Comparison of ENCODE assay signal across 9 cellular contexts in genomic region chr17:29613856-29614255, GRCh38. TPM values are rescaled to one million over a fixed set of nuclear protein-coding genes. Genes with fewer than 3 reads are reported as not detected.
DNase-seq lines count a peak whose midpoint lies in the region; ATAC-seq and TF ChIP-seq lines count a peak whose summit lies in the region.
"Had no signal": no experiment of that assay in that cellular context is flagged by ENCODE, and none has a peak within 500 bp of the region (broad histone marks: within the 10 kb centered on the region; RNA-seq: fewer than 3 reads in every experiment).

No MANE protein-coding gene starts in this region.

- H3K9me3 ChIP-seq in iPS-18c (ENCODE audit: control insufficient read depth, insufficient read depth, low read length) (peaks cover 4% of the 10 kb centered on the region), smooth muscle cell (replicated peaks; ENCODE audit: low read depth) (no peaks in the 10 kb centered on the region)
- H3K9me3 ChIP-seq: left lung had no signal

- peak overlapping the region; percentile 71 for H3K4me3 Mint-ChIP-seq in activated naive CD8-positive, alpha-beta T cell treated with anti-CD3 and anti-CD28 coated beads, Interleukin-2, amount 10 ng/mL, durations not matched to agents 7 days and 5 days

- no peaks in the 10 kb centered on the region for H3K36me3 Mint-ChIP-seq in activated naive CD8-positive, alpha-beta T cell treated with anti-CD3 and anti-CD28 coated beads, Interleukin-2, amount 10 ng/mL, durations not matched to agents 7 days and 5 days

- DNase-seq in H7 (no peak), smooth muscle cell (lab: John Stamatoyannopoulos, UW; ENCODE audit: unreplicated experiment) (no peak), NCI-H1092 (lab: John Stamatoyannopoulos, UW) (no peak)
- no peak for DNase-seq in activated naive CD8-positive, alpha-beta T cell treated with anti-CD3 and anti-CD28 coated beads, Interleukin-2, amount 10 ng/mL, durations not matched to agents 7 days and 5 days
- no peak for DNase-seq in stimulated activated CD8-positive, alpha-beta memory T cell treated with anti-CD3 and anti-CD28 coated beads, Interleukin-4, amount 100 ng/mL, for 48 hours
- DNase-seq: NCI-H524 had no signal

- peaks cover 4% of the 10 kb centered on the region for H3K27me3 Mint-ChIP-seq in activated naive CD8-positive, alpha-beta T cell treated with anti-CD3 and anti-CD28 coated beads, Interleukin-2, amount 10 ng/mL, durations not matched to agents 7 days and 5 days

- 47% methylated on average over 13 of the region's 13 CpGs for WGBS in smooth muscle cell (ENCODE audit: low lambda C conversion rate)

- H3K27me3 ChIP-seq in H7 (ENCODE audit: control insufficient read depth, insufficient read depth, low read length) (peaks cover 62% of the 10 kb centered on the region), smooth muscle cell (ENCODE audit: low read depth) (peaks cover 26% of the 10 kb centered on the region)

- H3K4me1 ChIP-seq in smooth muscle cell (ENCODE audit: low read depth) = peaks cover 31% of the 10 kb centered on the region

- no peak for ATAC-seq in activated naive CD8-positive, alpha-beta T cell treated with anti-CD3 and anti-CD28 coated beads, Interleukin-2, amount 10 ng/mL, durations not matched to agents 7 days and 5 days (ENCODE audit: low read depth)
- no peak for ATAC-seq in HG02623 (IDR thresholded peaks at IDR 0.05; ENCODE audit: unreplicated experiment)

- H3K4me3 ChIP-seq in H7 (ENCODE audit: insufficient read depth, low read depth, low read length) (peak overlapping the region; percentile 37), iPS-18c (ENCODE audit: insufficient read depth, low read depth, low read length) (peak overlapping the region; percentile 44), smooth muscle cell (peak overlapping the region; percentile 31)

- H3F3A ChIP-seq in smooth muscle cell (ENCODE audit: low read depth) = no peaks in the 10 kb centered on the region

- no peaks in the 10 kb centered on the region for H3K79me2 ChIP-seq in smooth muscle cell (ENCODE audit: low read depth)

- TF ChIP-seq CTCF in smooth muscle cell (IDR thresholded peaks at IDR 0.05; ENCODE audit: borderline replicate concordance, insufficient read depth, poor library complexity, severe bottlenecking) = no peak

- H3K4me2 ChIP-seq in smooth muscle cell = peak overlapping the region; percentile 83

- peaks cover 23% of the 10 kb centered on the region for H3K4me1 Mint-ChIP-seq in activated naive CD8-positive, alpha-beta T cell treated with anti-CD3 and anti-CD28 coated beads, Interleukin-2, amount 10 ng/mL, durations not matched to agents 7 days and 5 days

- POLR2A ChIA-PET in activated naive CD8-positive, alpha-beta T cell treated with anti-CD3 and anti-CD28 coated beads, Interleukin-2, amount 10 ng/mL, durations not matched to agents 7 days and 5 days (lab: Charles Lee) = interaction anchor here (0.6 to 2.8 kb wide), 9 partner anchors 9 to 319 kb away, joined by 3 to 14 read pairs (median 4); partner anchors contain the start of gene CORO6

- H2AFZ ChIP-seq in smooth muscle cell (ENCODE audit: low read depth) = no peak overlapping the region

- no peak overlapping the region for H3K9ac ChIP-seq in smooth muscle cell (ENCODE audit: low read depth)

- no peaks in the 10 kb centered on the region for H3K9me3 Mint-ChIP-seq in activated naive CD8-positive, alpha-beta T cell treated with anti-CD3 and anti-CD28 coated beads, Interleukin-2, amount 10 ng/mL, durations not matched to agents 7 days and 5 days

- H3K36me3 ChIP-seq in H7 (replicated peaks; ENCODE audit: control insufficient read depth, insufficient read depth, low read length) = no peaks in the 10 kb centered on the region
- no peaks in the 10 kb centered on the region for H3K36me3 ChIP-seq in smooth muscle cell (ENCODE audit: low read depth)
- H3K36me3 ChIP-seq: left lung had no signal

- no peaks in the 10 kb centered on the region for H4K20me1 ChIP-seq in smooth muscle cell (ENCODE audit: low read depth)

- H3K27ac ChIP-seq in smooth muscle cell (ENCODE audit: low read depth) = no peak overlapping the region
- H3K27ac ChIP-seq: left lung had no signal

- H3K27ac Mint-ChIP-seq in activated naive CD8-positive, alpha-beta T cell treated with anti-CD3 and anti-CD28 coated beads, Interleukin-2, amount 10 ng/mL, durations not matched to agents 7 days and 5 days = peak overlapping the region; percentile 78

RNA-seq across cellular contexts. Expression of gene CORO6, which starts 8.9 kb away (rescaled TPM):
- 3.9 and 6.9 TPM in 2 replicates for total RNA-seq in H7 (2014; rRNA removed; shearing (Covaris generic))
- total RNA-seq in activated naive CD8-positive, alpha-beta T cell treated with anti-CD3 and anti-CD28 coated beads, Interleukin-2, amount 10 ng/mL, durations not matched to agents 7 days and 5 days = 1 to 10 TPM; 8.2 to 9.0 TPM
- total RNA-seq in smooth muscle cell = 2.4 and 6.2 TPM in 2 replicates
- 2.4 and 2.9 TPM in 2 replicates for polyA plus RNA-seq in smooth muscle cell

RNA-seq across cellular contexts. Expression of gene ANKRD13B, which starts 20.9 kb away (rescaled TPM):
- total RNA-seq in H7 (2014; rRNA removed; shearing (Covaris generic)) = 11.1 and 11.9 TPM in 2 replicates
- 1 to 10 TPM; 6.0 to 7.9 TPM for total RNA-seq in activated naive CD8-positive, alpha-beta T cell treated with anti-CD3 and anti-CD28 coated beads, Interleukin-2, amount 10 ng/mL, durations not matched to agents 7 days and 5 days
- total RNA-seq in smooth muscle cell = 2.8 and 3.6 TPM in 2 replicates
- polyA plus RNA-seq in smooth muscle cell = 6.7 and 6.8 TPM in 2 replicates

RNA-seq across cellular contexts. Expression of gene GIT1, which starts 24.4 kb away (rescaled TPM):
- 40.3 and 46.1 TPM in 2 replicates for total RNA-seq in H7 (2014; rRNA removed; shearing (Covaris generic))
- 10 to 100 TPM; 73.3 to 73.4 TPM for total RNA-seq in activated naive CD8-positive, alpha-beta T cell treated with anti-CD3 and anti-CD28 coated beads, Interleukin-2, amount 10 ng/mL, durations not matched to agents 7 days and 5 days
- 12.7 and 17.6 TPM in 2 replicates for total RNA-seq in smooth muscle cell
- 23.0 and 34.7 TPM in 2 replicates for polyA plus RNA-seq in smooth muscle cell

RNA-seq across cellular contexts. Expression of gene TP53I13, which starts 45.4 kb away (rescaled TPM):
- 42.9 and 45.8 TPM in 2 replicates for total RNA-seq in H7 (2014; rRNA removed; shearing (Covaris generic))
- 100 to 1,000 TPM; 154 to 155 TPM for total RNA-seq in activated naive CD8-positive, alpha-beta T cell treated with anti-CD3 and anti-CD28 coated beads, Interleukin-2, amount 10 ng/mL, durations not matched to agents 7 days and 5 days
- total RNA-seq in smooth muscle cell = 35.4 and 50.7 TPM in 2 replicates
- 105 and 107 TPM in 2 replicates for polyA plus RNA-seq in smooth muscle cell

RNA-seq across cellular contexts. Expression of gene ABHD15, which starts 47.0 kb away (rescaled TPM):
- 1.7 TPM in 2 replicates for total RNA-seq in H7 (2014; rRNA removed; shearing (Covaris generic))
- 10 to 100 TPM; 20.0 to 20.4 TPM for total RNA-seq in activated naive CD8-positive, alpha-beta T cell treated with anti-CD3 and anti-CD28 coated beads, Interleukin-2, amount 10 ng/mL, durations not matched to agents 7 days and 5 days
- total RNA-seq in smooth muscle cell = 5.0 and 7.0 TPM in 2 replicates
- polyA plus RNA-seq in smooth muscle cell = 6.4 and 7.4 TPM in 2 replicates
